12 cellular contexts compared by ENCODE assay signal in the genomic region with DNA sequence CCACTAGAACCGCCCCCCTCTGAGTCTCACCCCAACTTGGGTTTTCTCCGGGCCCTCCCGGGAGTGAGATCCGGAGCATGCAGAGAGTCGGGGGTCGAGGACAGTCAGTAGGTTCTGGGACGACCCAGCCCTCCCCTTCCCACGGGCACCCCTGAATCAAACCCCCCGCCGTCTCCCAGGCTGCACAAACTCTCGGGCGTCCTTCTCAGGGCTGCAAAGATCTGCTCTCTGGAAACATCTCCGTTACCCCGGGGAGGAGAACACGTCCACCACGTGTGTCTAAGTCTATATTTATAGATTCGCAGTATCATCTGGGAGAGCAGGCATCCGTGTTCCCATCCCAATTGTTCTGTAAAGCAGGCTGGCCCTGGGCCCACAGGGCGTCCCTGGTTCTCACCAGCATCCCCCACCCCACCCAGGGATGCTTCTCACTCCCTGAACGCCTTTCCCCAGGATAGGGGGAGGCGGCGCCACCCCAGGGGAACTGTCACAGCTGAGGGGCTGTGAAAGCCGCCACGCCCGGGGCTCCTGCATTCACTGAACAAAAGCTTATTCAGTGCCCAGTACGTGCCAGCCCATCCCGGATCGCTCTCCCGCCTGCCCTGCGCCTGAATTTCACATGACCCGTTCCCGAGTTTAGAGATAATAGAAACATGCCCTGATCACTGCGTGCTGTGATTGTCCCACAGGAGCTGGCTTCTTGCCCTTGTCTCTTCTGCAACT. TPM values are rescaled to one million over a fixed set of nuclear protein-coding genes. Genes with fewer than 3 reads are reported as not detected.
DNase-seq lines count a peak whose midpoint lies in the region; ATAC-seq and TF ChIP-seq lines count a peak whose summit lies in the region.
"Had no signal": no experiment of that assay in that cellular context is flagged by ENCODE, and none has a peak within 500 bp of the region (broad histone marks: within the 10 kb centered on the region; RNA-seq: fewer than 3 reads in every experiment).

No MANE protein-coding gene starts in this region.

- H3K4me3 ChIP-seq in Caco-2 (ENCODE audit: low read depth, low read length) = no peak overlapping the region

- H3K9me3 ChIP-seq in Caco-2 = no peaks in the 10 kb centered on the region
- no peaks in the 10 kb centered on the region for H3K9me3 ChIP-seq in T-helper 17 cell (ENCODE audit: control insufficient read depth, low read length, poor library complexity, severe bottlenecking)
- H3K9me3 ChIP-seq: adrenal gland had no signal

- POLR2A ChIA-PET in Caco-2 (lab: Charles Lee) = no interaction called here

- H3K27me3 ChIP-seq in Caco-2 (replicated peaks; ENCODE audit: control insufficient read depth, insufficient read depth, low read length) = no peaks in the 10 kb centered on the region

- no peak for DNase-seq in Caco-2
- DNase-seq in T-helper 17 cell = no peak
- DNase-seq in left ventricle myocardium superior = peak; percentile 78
- peak; percentile 90 for DNase-seq in pons (ENCODE audit: low spot score)
- no peak for DNase-seq in UCSD-AML1 (lab: John Stamatoyannopoulos, UW; ENCODE audit: unreplicated experiment)
- no peak for DNase-seq in NAMALWA (ENCODE audit: low spot score)
- DNase-seq: NCI-H2107, SIG-M5 had no signal

- CTCF ChIA-PET in Caco-2 (lab: Charles Lee) = no interaction called here

- H3K9me3 Mint-ChIP-seq in Caco-2 (ENCODE audit: unreplicated experiment) = no peaks in the 10 kb centered on the region

- intact Hi-C loops in Caco-2 (cut with micrococcal nuclease; ENCODE audit: unreplicated experiment) (loop anchor here (10.0 kb wide), 1 partner anchor 63 kb away; no protein-coding TSS in a partner anchor), left ventricle myocardium superior (cut with micrococcal nuclease) (no loop called here)

- BruUV-seq in Caco-2 (replicated peaks; lab: Mats Ljungman, UMichigan) = no TSS peak

- H3K36me3 ChIP-seq in Caco-2 (ENCODE audit: control insufficient read depth, insufficient read depth, low read length) = no peaks in the 10 kb centered on the region
- H3K36me3 ChIP-seq: adrenal gland had no signal

- H3K36me3 Mint-ChIP-seq in Caco-2 (ENCODE audit: insufficient read depth, unreplicated experiment) (no peaks in the 10 kb centered on the region), T-helper 17 cell (ENCODE audit: low read depth) (no peaks in the 10 kb centered on the region)

- H3K27me3 Mint-ChIP-seq in Caco-2 (ENCODE audit: insufficient read depth, unreplicated experiment) = peaks cover 12% of the 10 kb centered on the region
- H3K27me3 Mint-ChIP-seq in T-helper 17 cell = peaks cover 60% of the 10 kb centered on the region

- TF ChIP-seq CTCF in Caco-2 (IDR thresholded peaks at IDR 0.05; ENCODE audit: insufficient read depth in 1 of 2, low read depth in 1 of 2, low read length in 1 of 2, severe bottlenecking in 1 of 2, unreplicated experiment in 1 of 2) = no peak

- H3K4me1 ChIP-seq in Caco-2 = no peaks in the 10 kb centered on the region
- H3K4me1 ChIP-seq: adrenal gland had no signal

- no peak overlapping the region for H3K27ac Mint-ChIP-seq in Caco-2 (ENCODE audit: unreplicated experiment)
- no peak overlapping the region for H3K27ac Mint-ChIP-seq in T-helper 17 cell
- H3K27ac Mint-ChIP-seq: activated CD4-positive, alpha-beta T cell treated with anti-CD3 and anti-CD28 coated beads for 36 hours had no signal

- H3K4me1 Mint-ChIP-seq in Caco-2 (ENCODE audit: low read depth, unreplicated experiment) (no peaks in the 10 kb centered on the region), T-helper 17 cell (no peaks in the 10 kb centered on the region)

- H3K4me3 Mint-ChIP-seq in Caco-2 (ENCODE audit: unreplicated experiment) = peak overlapping the region; percentile 79
- H3K4me3 Mint-ChIP-seq in T-helper 17 cell = peak overlapping the region; percentile 82

- no peak for ATAC-seq in T-helper 17 cell
- peak; percentile 81 for ATAC-seq in left ventricle myocardium superior
- ATAC-seq in GM21367 (IDR thresholded peaks at IDR 0.05; ENCODE audit: unreplicated experiment) = no peak
- ATAC-seq in HG02885 (IDR thresholded peaks at IDR 0.05; ENCODE audit: poor library complexity, unreplicated experiment) = no peak

RNA-seq across cellular contexts. Expression of a gene that starts 0.8 kb away (rescaled TPM):
- total RNA-seq in Caco-2 (2022) (not detected in 2 replicates), T-helper 17 cell (not detected), left ventricle myocardium superior (6.3 TPM)
- total RNA-seq: activated CD4-positive, alpha-beta T cell treated with anti-CD3 and anti-CD28 coated beads for 36 hours had no signal

RNA-seq across cellular contexts. Expression of a gene that starts 38.3 kb away (rescaled TPM):
- total RNA-seq in Caco-2 (2022) (95.1 and 113 TPM in 2 replicates), T-helper 17 cell (100 to 1,000 TPM in 1 of 2 donors, 10 to 100 TPM in 1; 99.6 to 105 TPM), left ventricle myocardium superior (63.5 TPM)

Comparison
In these comparisons a context has a peak if more than half of its experiments do, and no peak if none do; other contexts are left out.
1. DNase-seq: peak in left ventricle myocardium superior (single experiment) and pons (single experiment); none in Caco-2 (0 of 2), T-helper 17 cell (0 of 3), UCSD-AML1 (single experiment) and NAMALWA (single experiment).